8 cellular contexts compared by ENCODE assay signal in the genomic region with DNA sequence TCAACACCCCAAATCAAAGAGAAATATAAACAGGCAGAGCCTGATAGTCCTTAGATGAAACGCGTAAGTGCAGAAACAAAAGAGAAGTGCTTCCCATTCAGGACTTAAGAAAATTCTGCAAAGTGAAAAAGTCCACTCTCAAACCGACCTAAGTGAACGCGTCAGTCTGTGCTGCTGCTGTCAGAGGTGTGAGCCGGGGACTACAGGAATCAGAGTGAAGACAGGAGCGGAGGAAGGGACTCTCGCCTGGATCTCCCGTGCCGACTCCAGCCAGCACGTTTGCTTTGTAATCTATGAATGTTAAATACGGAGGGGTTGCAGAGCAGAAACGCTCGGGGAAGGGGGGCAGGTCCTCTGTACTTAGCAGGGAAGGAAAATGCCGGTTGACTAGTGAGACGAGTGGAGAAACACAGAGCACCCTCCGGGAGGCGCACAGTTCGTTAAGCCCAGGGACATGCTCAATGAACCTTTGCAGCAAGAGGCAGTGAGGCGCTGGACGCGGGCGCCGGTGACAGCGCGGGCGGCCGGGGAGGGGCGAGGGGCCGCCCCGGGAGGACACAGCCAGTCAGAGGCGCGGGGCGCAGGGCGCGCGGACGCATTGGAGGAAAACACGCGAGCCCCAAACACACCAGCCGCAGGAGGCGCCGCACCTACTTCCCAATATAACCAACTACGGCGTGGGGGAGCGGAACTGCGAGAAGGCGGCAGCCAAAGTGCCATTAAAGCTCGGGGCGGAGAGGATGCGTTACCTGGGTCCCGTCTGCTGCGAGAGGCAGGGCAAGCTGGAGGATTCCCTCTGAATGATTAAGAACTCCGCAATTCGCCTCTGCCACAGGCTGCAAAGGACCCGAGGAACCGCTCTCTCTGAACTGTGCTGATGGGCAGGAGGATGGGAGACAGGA. TPM values are rescaled to one million over a fixed set of nuclear protein-coding genes. Genes with fewer than 3 reads are reported as not detected.
A peak's percentile ranks its signal among the peaks of the same experiment; 100 is the strongest.
DNase-seq lines count a peak whose midpoint lies in the region; ATAC-seq, FAIRE-seq and TF ChIP-seq lines count a peak whose summit lies in the region.

A gene (plus strand): TSS at position 626 of the 902 bp plus-strand sequence.

- TF ChIP-seq CTCF in brain microvascular endothelial cell (IDR thresholded peaks at IDR 0.05; ENCODE audit: low read depth, low read length, missing control alignments) (peak; percentile 17), keratinocyte (optimal IDR thresholded peaks at IDR 0.05 in 1 of 3, IDR thresholded peaks at IDR 0.05 in 1 of 3, conservative IDR thresholded peaks at IDR 0.05 in 1 of 3; ENCODE audit: extremely low read depth in 1 of 3, insufficient read depth in 2 of 3, low read length in 3 of 3) (peak in 1 of 3 experiments; percentile 10)

- H3K36me3 ChIP-seq in brain microvascular endothelial cell (replicated peaks) (no peaks in the 10 kb centered on the region), keratinocyte (ENCODE audit: control insufficient read depth in 2 of 2, extremely low read depth in 1 of 2, insufficient read depth in 2 of 2, low read length in 2 of 2) (no peaks in the 10 kb centered on the region)

- no peak for FAIRE-seq in keratinocyte (lab: Jason Lieb, UNC)

- H3K9me3 ChIP-seq in keratinocyte (ENCODE audit: control insufficient read depth, low read depth, low read length) = no peaks in the 10 kb centered on the region

- peak; percentile 50 for ATAC-seq in HG03378 (IDR thresholded peaks at IDR 0.05; ENCODE audit: unreplicated experiment)

- peak; percentile 3 for DNase-seq in EH (ENCODE audit: low read depth)
- peak; percentile 7 for DNase-seq in RPMI7951 (ENCODE audit: low read depth)
- DNase-seq in brain microvascular endothelial cell = peak; percentile 35
- DNase-seq in keratinocyte (ENCODE audit: low read depth, low spot score) = no peak
- DNase-seq in stimulated activated CD4-positive, alpha-beta T cell treated with anti-CD3 and anti-CD28 coated beads, Interleukin-1b, Interleukin-23, amount 100 ng/mL, for 48 hours = peak; percentile 6
- DNase-seq in germinal center (ENCODE audit: low spot score) = no peak
- no peak for DNase-seq in GDM1 (lab: John Stamatoyannopoulos, UW)

- H4K20me1 ChIP-seq in keratinocyte (ENCODE audit: control insufficient read depth, extremely low read depth, insufficient read depth, low read length) = no peaks in the 10 kb centered on the region

- H3K27me3 ChIP-seq in brain microvascular endothelial cell (replicated peaks) = peaks cover 4% of the 10 kb centered on the region
- H3K27me3 ChIP-seq in keratinocyte (ENCODE audit: control insufficient read depth, extremely low read depth, insufficient read depth, low read length) = peaks cover 19% of the 10 kb centered on the region

- H2AFZ ChIP-seq in keratinocyte (ENCODE audit: control insufficient read depth, low read length) = peak within 1 kb of the TSS; percentile 69

- H3K79me2 ChIP-seq in keratinocyte (ENCODE audit: control insufficient read depth, insufficient read depth, low read length) = no peaks in the 10 kb centered on the region

- peaks cover 4% of the 10 kb centered on the region for H3K4me1 ChIP-seq in keratinocyte (ENCODE audit: control insufficient read depth, extremely low read depth, insufficient read depth, low read length)

- no peaks in the 10 kb centered on the region for H3K9me1 ChIP-seq in keratinocyte (ENCODE audit: control insufficient read depth, extremely low read depth, insufficient read depth, low read length)

- H3K4me2 ChIP-seq in keratinocyte (ENCODE audit: control insufficient read depth, extremely low read depth, insufficient read depth, low read depth, low read length) = peak within 1 kb of the TSS; percentile 73

- dilution Hi-C loops in keratinocyte (cut with MboI; ENCODE audit: extremely low pct_ligation_motif_present, low sequenced_read_pairs) = no loop called here

- H3K4me3 ChIP-seq in brain microvascular endothelial cell (ENCODE audit: low read depth, low read length) (peak within 1 kb of the TSS; percentile 64), keratinocyte (ENCODE audit: control insufficient read depth in 2 of 3, extremely low read depth in 1 of 3, insufficient read depth in 2 of 3, low read depth in 1 of 3, low read length in 3 of 3) (peak within 1 kb of the TSS; percentile 12 to 52 (median 38))

- no peak within 1 kb of the TSS for H3K9ac ChIP-seq in keratinocyte (ENCODE audit: control insufficient read depth, extremely low read depth, insufficient read depth, low read length)

- in situ Hi-C loops in brain microvascular endothelial cell (cut with HindIII; ENCODE audit: low pct_ligation_motif_present, low sequenced_read_pairs) = no loop called here

- H3K27ac ChIP-seq in brain microvascular endothelial cell (no peak within 1 kb of the TSS), keratinocyte (ENCODE audit: control insufficient read depth, insufficient read depth, low read length) (no peak within 1 kb of the TSS)

RNA-seq across cellular contexts. Expression of the gene that starts here (rescaled TPM):
- not detected in 2 replicates for total RNA-seq in RPMI7951 (2014; rRNA removed; shearing (Covaris generic))
- not detected in 3 replicates for polyA plus RNA-seq in keratinocyte
- polyA plus RNA-seq in keratinocyte (2011; ENCODE audit: low read depth) = not detected
- not detected in 2 replicates for polyA plus RNA-seq in keratinocyte (2011; cell fraction: cytosol; rRNA removed)
- polyA plus RNA-seq in keratinocyte (2011; cell fraction: nucleus; rRNA removed) = 0.10 TPM in 1 of 2 replicates, not detected in the other
- polyA plus RNA-seq in keratinocyte (2012; ENCODE audit: low replicate concordance) = not detected in 2 replicates
- not detected in 3 replicates for polyA minus RNA-seq in keratinocyte
- not detected for polyA minus RNA-seq in keratinocyte (2011; cell fraction: cytosol; rRNA and poly(A)+ RNA removed)
- not detected in 2 replicates for polyA minus RNA-seq in keratinocyte (2011; cell fraction: nucleus; rRNA and poly(A)+ RNA removed)

Comparison
In these comparisons a context has a peak if more than half of its experiments do, and no peak if none do; other contexts are left out.
1. Peak in DNase-seq in RPMI7951; RNA of the gene not detected or under 1 TPM.
2. DNase-seq: peak in EH (single experiment), brain microvascular endothelial cell (single experiment) and stimulated activated CD4-positive, alpha-beta T cell treated with anti-CD3 and anti-CD28 coated beads, Interleukin-1b, Interleukin-23, amount 100 ng/mL, for 48 hours (single experiment); none in keratinocyte (single experiment), germinal center (single experiment) and GDM1 (single experiment).